Comparison of ENCODE assay signal across 25 cellular contexts in genomic region chr18:4444306-4444705, GRCh38. TPM values are rescaled to one million over a fixed set of nuclear protein-coding genes. Genes with fewer than 3 reads are reported as not detected.
DNase-seq lines count a peak whose midpoint lies in the region; ATAC-seq and TF ChIP-seq lines count a peak whose summit lies in the region.
"Had no signal": no experiment of that assay in that cellular context is flagged by ENCODE, and none has a peak within 500 bp of the region (broad histone marks: within the 10 kb centered on the region; RNA-seq: fewer than 3 reads in every experiment).

No MANE protein-coding gene starts in this region.

- ATAC-seq in GM18873 (IDR thresholded peaks at IDR 0.05; ENCODE audit: low FRiP score, unreplicated experiment): no peak
- ATAC-seq: A549, GM23338 had no signal

- H3K79me2 ChIP-seq in hepatocyte (peaks cover 3% of the 10 kb centered on the region), smooth muscle cell (ENCODE audit: low read depth) (peaks cover 11% of the 10 kb centered on the region)

- DNase-seq in Caco-2 (peak; percentile 55 to 60), LoVo (ENCODE audit: low spot score) (peak; percentile 16), hepatocyte (ENCODE audit: low spot score) (peak; percentile 52), type B pancreatic cell (ENCODE audit: extremely low spot score, unreplicated experiment) (no peak), smooth muscle cell (lab: John Stamatoyannopoulos, UW; ENCODE audit: unreplicated experiment) (no peak)
- DNase-seq in activated CD4-positive, alpha-beta memory T cell treated with anti-CD3 and anti-CD28 coated beads for 36 hours: no peak
- DNase-seq: DND-41, IMR-90, NCI-H1105, NCI-H146, NCI-H2029, NCI-H226, NCI-H510A treated with DMSO at 0.1 percent for 48 hours, OCI-M1, Right ventricle myocardium superior had no signal

- no peaks in the 10 kb centered on the region for H3K9me3 Mint-ChIP-seq in Caco-2 (ENCODE audit: unreplicated experiment)
- H3K9me3 Mint-ChIP-seq in type B pancreatic cell: peaks cover 4% of the 10 kb centered on the region
- no peaks in the 10 kb centered on the region for H3K9me3 Mint-ChIP-seq in activated CD4-positive, alpha-beta memory T cell treated with anti-CD3 and anti-CD28 coated beads for 36 hours
- H3K9me3 Mint-ChIP-seq: GM23338 had no signal

- H3F3A ChIP-seq in smooth muscle cell (ENCODE audit: low read depth): no peaks in the 10 kb centered on the region

- intact Hi-C loops in Caco-2 (cut with micrococcal nuclease; ENCODE audit: unreplicated experiment): no loop called here
- intact Hi-C loops in activated CD4-positive, alpha-beta memory T cell treated with anti-CD3 and anti-CD28 coated beads for 36 hours (cut with micrococcal nuclease): no loop called here

- no peaks in the 10 kb centered on the region for H3K9me3 ChIP-seq in Caco-2
- H3K9me3 ChIP-seq in hepatocyte (ENCODE audit: low read depth): no peaks in the 10 kb centered on the region
- no peaks in the 10 kb centered on the region for H3K9me3 ChIP-seq in smooth muscle cell (replicated peaks; ENCODE audit: low read depth)
- H3K9me3 ChIP-seq: A549, HAP-1 had no signal

- H4K20me1 ChIP-seq in hepatocyte (ENCODE audit: insufficient read depth, poor library complexity, severe bottlenecking): no peaks in the 10 kb centered on the region
- peaks cover 6% of the 10 kb centered on the region for H4K20me1 ChIP-seq in smooth muscle cell (ENCODE audit: low read depth)

- no peaks in the 10 kb centered on the region for H3K27me3 Mint-ChIP-seq in Caco-2 (ENCODE audit: insufficient read depth, unreplicated experiment)
- peaks cover 14% of the 10 kb centered on the region for H3K27me3 Mint-ChIP-seq in type B pancreatic cell
- no peaks in the 10 kb centered on the region for H3K27me3 Mint-ChIP-seq in activated CD4-positive, alpha-beta memory T cell treated with anti-CD3 and anti-CD28 coated beads for 36 hours
- H3K27me3 Mint-ChIP-seq: B cell had no signal

- H3K27ac Mint-ChIP-seq in Caco-2 (ENCODE audit: unreplicated experiment) (peak overlapping the region; percentile 34), type B pancreatic cell (peak overlapping the region; percentile 66)
- no peak overlapping the region for H3K27ac Mint-ChIP-seq in activated CD4-positive, alpha-beta memory T cell treated with anti-CD3 and anti-CD28 coated beads for 36 hours
- H3K27ac Mint-ChIP-seq: B cell, CD14-positive monocyte, GM23338 had no signal

- CTCF ChIA-PET in Caco-2 (lab: Charles Lee): interaction anchor here (0.5 kb wide), 1 partner anchor 344 kb away, joined by 3 read pairs; no protein-coding TSS in a partner anchor
- CTCF ChIA-PET in activated CD4-positive, alpha-beta memory T cell treated with anti-CD3 and anti-CD28 coated beads for 36 hours (lab: Charles Lee): no interaction called here

- no peak overlapping the region for H3K4me3 ChIP-seq in Caco-2 (ENCODE audit: low read depth, low read length)
- no peak overlapping the region for H3K4me3 ChIP-seq in hepatocyte
- H3K4me3 ChIP-seq in smooth muscle cell: no peak overlapping the region
- H3K4me3 ChIP-seq: A549, GM23338, HAP-1 had no signal

- H3K4me1 Mint-ChIP-seq in Caco-2 (ENCODE audit: low read depth, unreplicated experiment) (peaks cover 14% of the 10 kb centered on the region), type B pancreatic cell (ENCODE audit: unreplicated experiment) (peaks cover 7% of the 10 kb centered on the region)
- H3K4me1 Mint-ChIP-seq in activated CD4-positive, alpha-beta memory T cell treated with anti-CD3 and anti-CD28 coated beads for 36 hours (ENCODE audit: low read depth): no peaks in the 10 kb centered on the region
- H3K4me1 Mint-ChIP-seq: B cell, CD14-positive monocyte had no signal

- TF ChIP-seq CTCF in Caco-2 (IDR thresholded peaks at IDR 0.05; ENCODE audit: insufficient read depth in 1 of 2, low read depth in 1 of 2, low read length in 1 of 2, severe bottlenecking in 1 of 2, unreplicated experiment in 1 of 2) (no peak), hepatocyte (IDR thresholded peaks at IDR 0.05; ENCODE audit: poor library complexity) (no peak), type B pancreatic cell (conservative IDR thresholded peaks at IDR 0.05) (no peak), smooth muscle cell (IDR thresholded peaks at IDR 0.05; ENCODE audit: borderline replicate concordance, insufficient read depth, poor library complexity, severe bottlenecking) (no peak)

- H3K4me2 ChIP-seq in hepatocyte: peak overlapping the region; percentile 21
- H3K4me2 ChIP-seq in smooth muscle cell: no peak overlapping the region
- H3K4me2 ChIP-seq: A549, GM23338, KMS-11 had no signal

- H3K4me1 ChIP-seq in Caco-2 (peaks cover 18% of the 10 kb centered on the region), hepatocyte (ENCODE audit: insufficient read depth) (peaks cover 5% of the 10 kb centered on the region), smooth muscle cell (ENCODE audit: low read depth) (no peaks in the 10 kb centered on the region)
- H3K4me1 ChIP-seq: A549, HAP-1 had no signal

- H3K36me3 ChIP-seq in Caco-2 (ENCODE audit: control insufficient read depth, insufficient read depth, low read length) (no peaks in the 10 kb centered on the region), hepatocyte (replicated peaks; ENCODE audit: insufficient read depth, low read depth) (no peaks in the 10 kb centered on the region), smooth muscle cell (ENCODE audit: low read depth) (no peaks in the 10 kb centered on the region)
- H3K36me3 ChIP-seq: HAP-1 had no signal

- POLR2A ChIA-PET in Caco-2 (lab: Charles Lee): no interaction called here
- POLR2A ChIA-PET in activated CD4-positive, alpha-beta memory T cell treated with anti-CD3 and anti-CD28 coated beads for 36 hours (lab: Charles Lee): no interaction called here

- BruUV-seq in Caco-2 (replicated peaks; lab: Mats Ljungman, UMichigan): no TSS peak

- H2AFZ ChIP-seq in hepatocyte: no peak overlapping the region
- no peak overlapping the region for H2AFZ ChIP-seq in smooth muscle cell (ENCODE audit: low read depth)
- H2AFZ ChIP-seq: GM23338 had no signal

- no peaks in the 10 kb centered on the region for H3K9me2 ChIP-seq in hepatocyte (replicated peaks; ENCODE audit: insufficient read depth)

- peak overlapping the region; percentile 3 for H3K27ac ChIP-seq in hepatocyte
- H3K27ac ChIP-seq in smooth muscle cell (ENCODE audit: low read depth): no peak overlapping the region
- H3K27ac ChIP-seq: A549, HL-60, KMS-11 had no signal

- H3K4me3 Mint-ChIP-seq in Caco-2 (ENCODE audit: unreplicated experiment) (peak overlapping the region; percentile 59), type B pancreatic cell (peak overlapping the region; percentile 44)
- H3K4me3 Mint-ChIP-seq in activated CD4-positive, alpha-beta memory T cell treated with anti-CD3 and anti-CD28 coated beads for 36 hours: no peak overlapping the region
- H3K4me3 Mint-ChIP-seq: B cell, CD14-positive monocyte, GM23338 had no signal

- H3K27me3 ChIP-seq in Caco-2 (replicated peaks; ENCODE audit: control insufficient read depth, insufficient read depth, low read length) (no peaks in the 10 kb centered on the region), hepatocyte (no peaks in the 10 kb centered on the region), smooth muscle cell (ENCODE audit: low read depth) (no peaks in the 10 kb centered on the region)

- H3K36me3 Mint-ChIP-seq in Caco-2 (ENCODE audit: insufficient read depth, unreplicated experiment) (no peaks in the 10 kb centered on the region), type B pancreatic cell (peaks cover 3% of the 10 kb centered on the region)
- H3K36me3 Mint-ChIP-seq in activated CD4-positive, alpha-beta memory T cell treated with anti-CD3 and anti-CD28 coated beads for 36 hours: no peaks in the 10 kb centered on the region
- H3K36me3 Mint-ChIP-seq: CD14-positive monocyte had no signal

- no peak overlapping the region for H3K9ac ChIP-seq in smooth muscle cell (ENCODE audit: low read depth)
- H3K9ac ChIP-seq: KMS-11 had no signal

RNA-seq across cellular contexts. Expression of gene DLGAP1, which starts 10.8 kb away (rescaled TPM):
- total RNA-seq in Caco-2 (2022) (0.07 TPM in 1 of 2 replicates, not detected in the other), hepatocyte (3.1 and 3.9 TPM in 2 replicates), type B pancreatic cell (ENCODE audit: low replicate concordance) (2.6 and 3.7 TPM in 2 replicates), smooth muscle cell (6.1 and 11.3 TPM in 2 replicates)
- polyA plus RNA-seq in hepatocyte (6.5 and 9.3 TPM in 2 replicates), smooth muscle cell (2.6 and 8.6 TPM in 2 replicates)
- 1 to 10 TPM in 1 of 2 experiments, under 1 TPM in 1; 0.45 to 1.0 TPM for total RNA-seq in activated CD4-positive, alpha-beta memory T cell treated with anti-CD3 and anti-CD28 coated beads for 36 hours
- total RNA-seq: HT1080, RPMI7951 had no signal

Comparison
In these comparisons a context has a peak if more than half of its experiments do, and no peak if none do; other contexts are left out.
1. DNase-seq: peak in Caco-2 (2 of 2), LoVo (single experiment) and hepatocyte (single experiment); none in type B pancreatic cell (single experiment), activated CD4-positive, alpha-beta memory T cell treated with anti-CD3 and anti-CD28 coated beads for 36 hours (single experiment) and smooth muscle cell (single experiment).